In the genomic region with DNA sequence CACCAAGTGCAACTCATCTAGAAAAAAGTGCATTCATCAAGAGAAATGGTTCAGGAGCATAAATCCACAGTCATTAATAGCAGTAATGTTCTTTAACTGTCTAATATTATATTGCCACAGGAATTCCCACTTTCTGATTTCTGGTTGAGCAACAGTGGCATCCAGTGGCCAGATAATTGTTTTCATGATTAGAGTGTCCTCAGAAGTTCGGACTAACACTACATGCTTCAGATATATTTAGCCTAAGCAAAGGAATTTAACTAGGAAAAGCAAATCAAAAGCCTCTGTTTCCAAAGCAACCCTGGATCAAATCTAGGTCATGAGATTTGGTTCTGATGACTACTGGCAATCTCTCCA, we compare ENCODE assay signal across 9 cellular contexts. TPM values are rescaled to one million over a fixed set of nuclear protein-coding genes. Genes with fewer than 3 reads are reported as not detected.
DNase-seq lines count a peak whose midpoint lies in the region; ATAC-seq and TF ChIP-seq lines count a peak whose summit lies in the region.
"Had no signal": no experiment of that assay in that cellular context is flagged by ENCODE, and none has a peak within 500 bp of the region (broad histone marks: within the 10 kb centered on the region; RNA-seq: fewer than 3 reads in every experiment).

No MANE protein-coding gene starts in this region.

- DNase-seq in DMS53 (lab: John Stamatoyannopoulos, UW) (peak; percentile 54), DMS53 treated with DMSO at 0.1 percent for 48 hours (lab: John Stamatoyannopoulos, UW; ENCODE audit: unreplicated experiment) (no peak), RPMI7951 (ENCODE audit: low read depth) (peak; percentile 25), cardiac muscle cell (ENCODE audit: low read depth in 1 of 2, low spot score in 1 of 2) (peak; percentile 54 to 68), superior temporal gyrus (ENCODE audit: extremely low spot score) (peak; percentile 83), mesenteric fat pad (ENCODE audit: low spot score) (no peak), COLO668 (lab: John Stamatoyannopoulos, UW; ENCODE audit: unreplicated experiment) (no peak)
- DNase-seq: activated T-cell treated with anti-CD3 and anti-CD28 coated beads, Interleukin-2, amount 50 U/mL, for 72 hours had no signal

- H3K27me3 ChIP-seq in cardiac muscle cell: no peaks in the 10 kb centered on the region

- H3K36me3 ChIP-seq in cardiac muscle cell: no peaks in the 10 kb centered on the region

- H3K9me3 ChIP-seq in cardiac muscle cell (ENCODE audit: low read depth): no peaks in the 10 kb centered on the region

- peaks cover 21% of the 10 kb centered on the region for H3K4me1 ChIP-seq in cardiac muscle cell (ENCODE audit: low read depth)

- peak; percentile 28 for TF ChIP-seq CTCF in cardiac muscle cell (IDR thresholded peaks at IDR 0.05; ENCODE audit: low read depth, low read length)

- no peak for ATAC-seq in HG02642 (IDR thresholded peaks at IDR 0.05; ENCODE audit: poor library complexity, unreplicated experiment)
- ATAC-seq: activated T-cell treated with anti-CD3 and anti-CD28 coated beads, Interleukin-2, amount 50 U/mL, for 72 hours had no signal

- H3K27ac ChIP-seq in cardiac muscle cell: peak overlapping the region; percentile 64

- no peak overlapping the region for H3K4me3 ChIP-seq in cardiac muscle cell

RNA-seq across cellular contexts. Expression of a gene that starts 9.8 kb away (rescaled TPM):
- total RNA-seq in RPMI7951 (2014; rRNA removed; shearing (Covaris generic)): not detected in 2 replicates
- total RNA-seq in cardiac muscle cell (29.7 and 38.1 TPM in 2 replicates), mesenteric fat pad (0.45 TPM)
- polyA plus RNA-seq in cardiac muscle cell: 42.1 and 54.6 TPM in 2 replicates
- total RNA-seq: activated T-cell treated with anti-CD3 and anti-CD28 coated beads, Interleukin-2, amount 50 U/mL, for 72 hours had no signal

Comparison
In these comparisons a context has a peak if more than half of its experiments do, and no peak if none do; other contexts are left out.
1. DNase-seq: peak in DMS53 (single experiment), RPMI7951 (single experiment), cardiac muscle cell (2 of 2) and superior temporal gyrus (single experiment); none in DMS53 treated with DMSO at 0.1 percent for 48 hours (single experiment), mesenteric fat pad (single experiment) and COLO668 (single experiment).
2. RNA of a gene that starts 9.8 kb away (total RNA-seq): 29.7 to 38.1 TPM in cardiac muscle cell; 0.45 TPM in mesenteric fat pad (single experiment) and not detected in RPMI7951; every median in the first group is over 10 times any median in the second.